Comparison of ENCODE assay signal across 20 cellular contexts in the genomic region with DNA sequence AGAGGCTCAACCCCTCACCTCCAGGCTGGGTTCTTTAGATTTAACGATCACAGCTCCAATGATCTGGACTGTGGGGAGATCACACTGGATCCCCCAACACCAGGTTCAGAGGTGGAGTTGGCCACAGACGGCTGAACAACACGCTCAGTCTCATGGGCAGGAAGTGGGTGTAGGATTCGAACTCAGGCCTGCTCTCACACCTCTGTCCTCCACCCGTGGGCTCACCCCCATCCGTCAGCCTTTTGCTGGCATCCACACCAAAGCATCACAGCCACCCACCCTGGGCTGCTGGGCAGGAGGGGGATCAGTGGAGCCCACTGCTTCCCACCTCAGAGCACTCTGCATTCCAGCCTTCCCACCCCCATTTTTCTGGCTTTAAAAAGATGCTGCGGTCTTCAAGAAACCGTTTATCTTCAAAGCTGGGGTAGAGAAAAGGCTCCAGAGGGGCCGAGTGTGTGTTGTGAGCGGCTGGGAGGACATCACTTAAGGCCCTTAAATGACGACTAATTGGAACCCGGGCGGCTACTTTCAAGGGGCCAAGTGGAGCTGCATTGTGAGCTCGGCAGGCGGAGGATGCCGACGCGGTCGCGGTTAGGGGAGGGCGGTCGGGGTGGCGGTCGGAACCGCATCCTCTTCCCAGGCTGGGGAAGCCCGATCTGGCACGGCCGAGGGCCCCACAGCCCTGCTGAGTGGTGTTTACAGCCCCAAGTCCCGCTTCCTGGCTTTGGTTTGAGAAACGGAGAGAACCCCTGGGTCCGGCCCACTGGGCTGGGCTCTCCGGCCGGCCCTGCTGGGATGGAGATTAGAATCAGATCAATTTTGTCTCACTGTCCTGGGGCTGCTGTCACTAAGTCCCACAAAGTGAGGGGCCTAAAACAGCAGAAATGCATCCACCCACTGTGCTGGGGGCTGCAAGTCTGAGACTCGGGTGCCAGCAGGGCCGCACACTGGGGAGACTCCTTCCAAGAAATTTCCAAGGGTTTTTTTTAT.
A peak's percentile ranks its signal among the peaks of the same experiment; 100 is the strongest.
DNase-seq lines count a peak whose midpoint lies in the region; ATAC-seq lines count a peak whose summit lies in the region.
"Had no signal": no experiment of that assay in that cellular context is flagged by ENCODE, and none has a peak within 500 bp of the region (broad histone marks: within the 10 kb centered on the region; RNA-seq: fewer than 3 reads in every experiment).

No MANE protein-coding gene starts in this region.

- peak overlapping the region; percentile 32 for H3K9ac ChIP-seq in NT2/D1 (ENCODE audit: insufficient read length, low read depth)

- H3K27ac Mint-ChIP-seq in stimulated activated naive CD8-positive, alpha-beta T cell treated with anti-CD3 and anti-CD28 coated beads, Interleukin-15, amount 100 ng/mL, for 72 hours, result no peak overlapping the region
- H3K27ac Mint-ChIP-seq: activated CD8-positive, alpha-beta T cell treated with anti-CD3 and anti-CD28 coated beads, Interleukin-2, amount 10 ng/mL, durations not matched to agents 7 days and 5 days; activated naive CD4-positive, alpha-beta T cell treated with anti-CD3 and anti-CD28 coated beads, Interleukin-2, amount 50 U/mL, for 72 hours; activated T-cell treated with anti-CD3 and anti-CD28 coated beads, Interleukin-2, amount 50 U/mL, for 72 hours had no signal

- H3K4me3 Mint-ChIP-seq in stimulated activated naive CD8-positive, alpha-beta T cell treated with anti-CD3 and anti-CD28 coated beads, Interleukin-15, amount 100 ng/mL, for 72 hours, result no peak overlapping the region
- H3K4me3 Mint-ChIP-seq: activated CD8-positive, alpha-beta T cell treated with anti-CD3 and anti-CD28 coated beads, Interleukin-2, amount 10 ng/mL, durations not matched to agents 7 days and 5 days; activated T-cell treated with anti-CD3 and anti-CD28 coated beads, Interleukin-2, amount 50 U/mL, for 72 hours; WTC11 had no signal

- peak; percentile 49 for ATAC-seq in stimulated activated naive CD8-positive, alpha-beta T cell treated with anti-CD3 and anti-CD28 coated beads, Interleukin-15, amount 100 ng/mL, for 72 hours
- ATAC-seq: activated CD8-positive, alpha-beta T cell treated with anti-CD3 and anti-CD28 coated beads, Interleukin-2, amount 10 ng/mL, durations not matched to agents 7 days and 5 days; activated naive CD4-positive, alpha-beta T cell treated with anti-CD3 and anti-CD28 coated beads, Interleukin-2, amount 50 U/mL, for 72 hours; activated T-cell treated with anti-CD3 and anti-CD28 coated beads, Interleukin-2, amount 50 U/mL, for 72 hours; foreskin keratinocyte; WTC11 had no signal

- H3K4me1 Mint-ChIP-seq in stimulated activated naive CD8-positive, alpha-beta T cell treated with anti-CD3 and anti-CD28 coated beads, Interleukin-15, amount 100 ng/mL, for 72 hours, result peaks cover 16% of the 10 kb centered on the region

- no peaks in the 10 kb centered on the region for H3K9me3 Mint-ChIP-seq in stimulated activated naive CD8-positive, alpha-beta T cell treated with anti-CD3 and anti-CD28 coated beads, Interleukin-15, amount 100 ng/mL, for 72 hours
- H3K9me3 Mint-ChIP-seq: activated naive CD4-positive, alpha-beta T cell treated with anti-CD3 and anti-CD28 coated beads, Interleukin-2, amount 50 U/mL, for 72 hours; activated T-cell treated with anti-CD3 and anti-CD28 coated beads, Interleukin-2, amount 50 U/mL, for 72 hours; WTC11 had no signal

- H3K27me3 ChIP-seq in NT2/D1 (ENCODE audit: insufficient read depth, insufficient read length), result peaks cover 3% of the 10 kb centered on the region

- no peaks in the 10 kb centered on the region for H3K36me3 ChIP-seq in NT2/D1 (ENCODE audit: insufficient read depth, insufficient read length, low read length)

- H3K4me3 ChIP-seq in NT2/D1 (ENCODE audit: insufficient read length, low read depth), result no peak overlapping the region
- H3K4me3 ChIP-seq: lung had no signal

- peak; percentile 42 for DNase-seq in activated effector memory CD4-positive, alpha-beta T cell treated with anti-CD3 and anti-CD28 coated beads, Interleukin-2, amount 50 U/mL, for 16 hours
- no peak for DNase-seq in activated effector memory CD4-positive, alpha-beta T cell treated with Interleukin-2 at 50 U/mL for 16 hours
- DNase-seq in NT2/D1 (ENCODE audit: low read depth, low spot score), result no peak
- peak; percentile 14 for DNase-seq in iPS-NIHi7 (ENCODE audit: extremely low spot score)
- DNase-seq in stimulated activated naive CD8-positive, alpha-beta T cell treated with anti-CD3 and anti-CD28 coated beads, Interleukin-15, amount 100 ng/mL, for 72 hours, result no peak
- no peak for DNase-seq in globus pallidus (ENCODE audit: low spot score)
- no peak for DNase-seq in DMS 273 treated with DMSO at 0.1 percent for 48 hours (lab: John Stamatoyannopoulos, UW)
- no peak for DNase-seq in GM03348 (ENCODE audit: low spot score)
- DNase-seq: activated CD8-positive, alpha-beta T cell treated with anti-CD3 and anti-CD28 coated beads, Interleukin-2, amount 10 ng/mL, durations not matched to agents 7 days and 5 days; erythroblast; foreskin keratinocyte; hypothalamus; MM.1S; NCI-H526; nucleus accumbens; stimulated activated CD8-positive, alpha-beta memory T cell treated with anti-CD3 and anti-CD28 coated beads, Interleukin-4, amount 100 ng/mL, for 48 hours had no signal

- peaks cover 53% of the 10 kb centered on the region for H3K27me3 Mint-ChIP-seq in stimulated activated naive CD8-positive, alpha-beta T cell treated with anti-CD3 and anti-CD28 coated beads, Interleukin-15, amount 100 ng/mL, for 72 hours

- H3K9me3 ChIP-seq in NT2/D1 (ENCODE audit: insufficient read depth, low read length), result no peaks in the 10 kb centered on the region

- H3K4me1 ChIP-seq in NT2/D1 (ENCODE audit: insufficient read depth, insufficient read length), result peaks cover 11% of the 10 kb centered on the region
- H3K4me1 ChIP-seq: foreskin keratinocyte had no signal

Comparison
In these comparisons a context has a peak if more than half of its experiments do, and no peak if none do; other contexts are left out.
1. DNase-seq: peak in activated effector memory CD4-positive, alpha-beta T cell treated with anti-CD3 and anti-CD28 coated beads, Interleukin-2, amount 50 U/mL, for 16 hours (single experiment) and iPS-NIHi7 (single experiment); none in activated effector memory CD4-positive, alpha-beta T cell treated with Interleukin-2 at 50 U/mL for 16 hours (single experiment), NT2/D1 (single experiment), stimulated activated naive CD8-positive, alpha-beta T cell treated with anti-CD3 and anti-CD28 coated beads, Interleukin-15, amount 100 ng/mL, for 72 hours (0 of 2), globus pallidus (single experiment), DMS 273 treated with DMSO at 0.1 percent for 48 hours (single experiment) and GM03348 (single experiment).